ENCODE assay signal across 23 cellular contexts in genomic region chr9:82170871-82171270, GRCh38.
DNase-seq lines count a peak whose midpoint lies in the region; ATAC-seq and TF ChIP-seq lines count a peak whose summit lies in the region.
"Had no signal": no experiment of that assay in that cellular context is flagged by ENCODE, and none has a peak within 500 bp of the region (broad histone marks: within the 10 kb centered on the region; RNA-seq: fewer than 3 reads in every experiment).

No MANE protein-coding gene starts in this region.

- DNase-seq in DMS79 (lab: John Stamatoyannopoulos, UW) = peak; percentile 24
- DNase-seq in endothelial cell (ENCODE audit: low spot score) = no peak
- peak; percentile 62 for DNase-seq in retinal pigment epithelial cell (ENCODE audit: low read depth)
- no peak for DNase-seq in GOT3 (lab: John Stamatoyannopoulos, UW)
- DNase-seq in ovary = no peak
- DNase-seq in PC-3 = no peak
- DNase-seq: activated CD4-positive, alpha-beta T cell treated with anti-CD3 and anti-CD28 coated beads, Interleukin-2, amount 10 ng/mL, durations not matched to agents 7 days and 5 days; colonic mucosa; gastrocnemius medialis; naive B cell; NCI-H1436 treated with DMSO at 0.1 percent for 48 hours; NCI-H82; PC-9; T-helper 17 cell had no signal

- H3K79me2 ChIP-seq in OCI-LY1 (ENCODE audit: insufficient read depth, low read length) (no peaks in the 10 kb centered on the region), PC-3 (ENCODE audit: low read length) (no peaks in the 10 kb centered on the region)

- H3K27ac Mint-ChIP-seq in endothelial cell (ENCODE audit: unreplicated experiment) = peak overlapping the region; percentile 76
- H3K27ac Mint-ChIP-seq: activated CD4-positive, alpha-beta T cell treated with anti-CD3 and anti-CD28 coated beads, Interleukin-2, amount 10 ng/mL, durations not matched to agents 7 days and 5 days; activated naive CD8-positive, alpha-beta T cell; activated T-helper 17 cell treated with anti-CD3 and anti-CD28 coated beads, Interleukin-2, amount 50 U/mL, for 72 hours; IgD-negative memory B cell; T-helper 17 cell had no signal

- TF ChIP-seq POLR2A in ovary (IDR thresholded peaks at IDR 0.05) = no peak

- no peaks in the 10 kb centered on the region for H3K9me3 ChIP-seq in OCI-LY1 (ENCODE audit: low read length)
- H3K9me3 ChIP-seq in ovary = no peaks in the 10 kb centered on the region
- no peaks in the 10 kb centered on the region for H3K9me3 ChIP-seq in PC-3 (ENCODE audit: low read length)
- H3K9me3 ChIP-seq: colonic mucosa, gastrocnemius medialis, right atrium auricular region, suprapubic skin had no signal

- CTCF ChIA-PET in PC-3 (lab: Charles Lee) = no interaction called here

- H3K36me3 ChIP-seq in OCI-LY1 (ENCODE audit: insufficient read depth, low read length) (no peaks in the 10 kb centered on the region), ovary (no peaks in the 10 kb centered on the region), PC-3 (ENCODE audit: low read depth, low read length) (no peaks in the 10 kb centered on the region)
- H3K36me3 ChIP-seq: colonic mucosa, gastrocnemius medialis, right atrium auricular region, suprapubic skin had no signal

- no peak overlapping the region for H3K4me3 ChIP-seq in OCI-LY1 (ENCODE audit: low read depth, low read length, poor library complexity, severe bottlenecking)
- H3K4me3 ChIP-seq in retinal pigment epithelial cell (ENCODE audit: low read length) = no peak overlapping the region
- H3K4me3 ChIP-seq in ovary = no peak overlapping the region
- H3K4me3 ChIP-seq in PC-3 (ENCODE audit: low read length) = no peak overlapping the region
- H3K4me3 ChIP-seq: colonic mucosa, gastrocnemius medialis, lung, PC-9, right atrium auricular region, suprapubic skin had no signal

- H2AFZ ChIP-seq in OCI-LY1 (ENCODE audit: low read length) (no peak overlapping the region; the same call in 1 of the 2 replicates), PC-3 (ENCODE audit: low read length) (no peak overlapping the region)
- H2AFZ ChIP-seq: PC-9 had no signal

- no peaks in the 10 kb centered on the region for H3K27me3 ChIP-seq in OCI-LY1 (ENCODE audit: insufficient read depth, low read length)
- H3K27me3 ChIP-seq in ovary = no peaks in the 10 kb centered on the region
- no peaks in the 10 kb centered on the region for H3K27me3 ChIP-seq in PC-3 (ENCODE audit: low read length)
- H3K27me3 ChIP-seq: colonic mucosa, gastrocnemius medialis, right atrium auricular region, suprapubic skin had no signal

- TF ChIP-seq EP300 in ovary (IDR thresholded peaks at IDR 0.05) = no peak

- TF ChIP-seq CTCF in OCI-LY1 (IDR thresholded peaks at IDR 0.05; ENCODE audit: low read length) (no peak), endothelial cell (IDR thresholded peaks at IDR 0.05; ENCODE audit: unreplicated experiment) (no peak), retinal pigment epithelial cell (conservative IDR thresholded peaks at IDR 0.05; ENCODE audit: low read depth, low read length) (no peak), ovary (IDR thresholded peaks at IDR 0.05) (no peak), PC-3 (conservative IDR thresholded peaks at IDR 0.05; ENCODE audit: low read depth, low read length) (no peak)

- 60 to 66% (median 60%) methylated on average over 3 of the region's 3 CpGs for WGBS in ovary, 3 donors

- intact Hi-C loops in ovary (cut with DNase I) (no loop called here), PC-3 (cut with micrococcal nuclease) (no loop called here)

- H3K4me1 Mint-ChIP-seq in endothelial cell (ENCODE audit: unreplicated experiment) = peaks cover 18% of the 10 kb centered on the region
- H3K4me1 Mint-ChIP-seq: activated CD4-positive, alpha-beta T cell treated with anti-CD3 and anti-CD28 coated beads, Interleukin-2, amount 10 ng/mL, durations not matched to agents 7 days and 5 days; activated T-helper 17 cell treated with anti-CD3 and anti-CD28 coated beads, Interleukin-2, amount 50 U/mL, for 72 hours; T-helper 17 cell had no signal

- H3K27ac ChIP-seq in OCI-LY1 (ENCODE audit: low read depth, low read length, poor library complexity, severe bottlenecking) = peak overlapping the region; percentile 95
- H3K27ac ChIP-seq in ovary = no peak overlapping the region
- H3K27ac ChIP-seq in PC-3 (ENCODE audit: low read length) = no peak overlapping the region
- H3K27ac ChIP-seq: colonic mucosa, gastrocnemius medialis, PC-9, right atrium auricular region, suprapubic skin had no signal

- H3K36me3 Mint-ChIP-seq in endothelial cell (ENCODE audit: low read depth, unreplicated experiment) = no peaks in the 10 kb centered on the region
- H3K36me3 Mint-ChIP-seq: activated naive CD8-positive, alpha-beta T cell; brain; naive B cell had no signal

- H3K9me2 ChIP-seq in OCI-LY1 (ENCODE audit: low read depth, low read length) = no peaks in the 10 kb centered on the region
- no peaks in the 10 kb centered on the region for H3K9me2 ChIP-seq in PC-3 (replicated peaks; ENCODE audit: low read length)

- no peaks in the 10 kb centered on the region for H3K9me3 Mint-ChIP-seq in endothelial cell (ENCODE audit: unreplicated experiment)
- H3K9me3 Mint-ChIP-seq: activated CD4-positive, alpha-beta T cell treated with anti-CD3 and anti-CD28 coated beads, Interleukin-2, amount 10 ng/mL, durations not matched to agents 7 days and 5 days had no signal

- H4K20me1 ChIP-seq in OCI-LY1 (ENCODE audit: insufficient read depth, low read length) (no peaks in the 10 kb centered on the region), PC-3 (ENCODE audit: low read length) (no peaks in the 10 kb centered on the region)

- POLR2A ChIA-PET in PC-3 (lab: Charles Lee; ENCODE audit: unreplicated experiment) = no interaction called here

- H3K4me2 ChIP-seq in OCI-LY1 (ENCODE audit: low read length) (peak overlapping the region; percentile 44), PC-3 (ENCODE audit: low read length) (no peak overlapping the region)
- H3K4me2 ChIP-seq: PC-9 had no signal

- no peaks in the 10 kb centered on the region for H3F3A ChIP-seq in OCI-LY1 (ENCODE audit: insufficient read depth, low read length)
- H3F3A ChIP-seq in PC-3 (ENCODE audit: low read length, unreplicated experiment) = no peaks in the 10 kb centered on the region

- BruUV-seq in PC-3 (replicated peaks; lab: Mats Ljungman, UMichigan) = no TSS peak

- no peak overlapping the region for H3K4me3 Mint-ChIP-seq in endothelial cell (ENCODE audit: unreplicated experiment)
- H3K4me3 Mint-ChIP-seq: activated CD4-positive, alpha-beta T cell treated with anti-CD3 and anti-CD28 coated beads, Interleukin-2, amount 10 ng/mL, durations not matched to agents 7 days and 5 days; activated naive CD8-positive, alpha-beta T cell; activated T-helper 17 cell treated with anti-CD3 and anti-CD28 coated beads, Interleukin-2, amount 50 U/mL, for 72 hours; brain; IgD-negative memory B cell; naive B cell; T-helper 17 cell had no signal

- H3K9ac ChIP-seq in OCI-LY1 (ENCODE audit: low read length) (peak overlapping the region; percentile 50), PC-3 (ENCODE audit: low read length) (no peak overlapping the region)

- peaks cover 76% of the 10 kb centered on the region for H3K4me1 ChIP-seq in OCI-LY1 (ENCODE audit: insufficient read depth, low read length, severe bottlenecking)
- no peaks in the 10 kb centered on the region for H3K4me1 ChIP-seq in ovary (ENCODE audit: insufficient read depth)
- H3K4me1 ChIP-seq in PC-3 (ENCODE audit: insufficient read depth, low read length) = peaks cover 9% of the 10 kb centered on the region
- H3K4me1 ChIP-seq: colonic mucosa, gastrocnemius medialis, right atrium auricular region had no signal

- peaks cover 3% of the 10 kb centered on the region for H3K27me3 Mint-ChIP-seq in endothelial cell (ENCODE audit: unreplicated experiment)
- H3K27me3 Mint-ChIP-seq: activated CD4-positive, alpha-beta T cell treated with anti-CD3 and anti-CD28 coated beads, Interleukin-2, amount 10 ng/mL, durations not matched to agents 7 days and 5 days; activated naive CD8-positive, alpha-beta T cell; activated T-helper 17 cell treated with anti-CD3 and anti-CD28 coated beads, Interleukin-2, amount 50 U/mL, for 72 hours; brain; IgD-negative memory B cell; naive B cell; T-helper 17 cell had no signal

- ATAC-seq in HG03045 (IDR thresholded peaks at IDR 0.05; ENCODE audit: unreplicated experiment) (no peak), PC-3 (no peak)
- ATAC-seq: activated T-helper 17 cell treated with anti-CD3 and anti-CD28 coated beads, Interleukin-2, amount 50 U/mL, for 72 hours; gastrocnemius medialis; T-helper 17 cell had no signal

Comparison
In these comparisons a context has a peak if more than half of its experiments do, and no peak if none do; other contexts are left out.
1. DNase-seq: peak in DMS79 (single experiment) and retinal pigment epithelial cell (single experiment); none in endothelial cell (single experiment), GOT3 (single experiment), ovary (0 of 5) and PC-3 (single experiment).